Comparison of ENCODE assay signal across 15 cellular contexts in genomic region chr7:38057829-38058228, GRCh38.
"Had no signal": no experiment of that assay in that cellular context is flagged by ENCODE, and none has a peak within 500 bp of the region (broad histone marks: within the 10 kb centered on the region; RNA-seq: fewer than 3 reads in every experiment).

No MANE protein-coding gene starts in this region.

- DNase-seq: activated CD4-positive, alpha-beta T cell treated with anti-CD3 and anti-CD28 coated beads, Interleukin-2, amount 10 ng/mL, durations not matched to agents 7 days and 5 days; activated gamma-delta T cell treated with Interleukin-2 at 50 U/mL for 16 hours; amniotic stem cell; brain microvascular endothelial cell; effector CD8-positive, alpha-beta T cell; esophagus squamous epithelium; hippocampal formation; left lung; natural killer cell; retina; stimulated activated CD4-positive, alpha-beta T cell treated with anti-CD3 and anti-CD28 coated beads, Interleukin-4, amount 100 ng/mL, for 24 hours; stimulated activated CD8-positive, alpha-beta memory T cell treated with anti-CD3 and anti-CD28 coated beads, Interleukin-4, amount 100 ng/mL, for 48 hours; stimulated activated naive CD8-positive, alpha-beta T cell treated with anti-CD3 and anti-CD28 coated beads, Interleukin-15, Interleukin-2, amounts not matched to agents 100 U/mL and 50 U/mL, for 24 hours; T-helper 2 cell; trophoblast cell had no signal

- ATAC-seq: left lung; natural killer cell; stimulated activated naive CD8-positive, alpha-beta T cell treated with anti-CD3 and anti-CD28 coated beads, Interleukin-15, Interleukin-2, amounts not matched to agents 100 U/mL and 50 U/mL, for 24 hours had no signal
